In genomic region chr4:44447563-44448504, GRCh38 we compare ENCODE assay signal across 9 cellular contexts. TPM values are rescaled to one million over a fixed set of nuclear protein-coding genes. Genes with fewer than 3 reads are reported as not detected.
DNase-seq lines count a peak whose midpoint lies in the region; ATAC-seq and TF ChIP-seq lines count a peak whose summit lies in the region.
"Had no signal": no experiment of that assay in that cellular context is flagged by ENCODE, and none has a peak within 500 bp of the region (broad histone marks: within the 10 kb centered on the region; RNA-seq: fewer than 3 reads in every experiment).

No MANE protein-coding gene starts in this region.

- H2AFZ ChIP-seq in PC-3 (ENCODE audit: low read length) = peak overlapping the region; percentile 98

- H3K27ac Mint-ChIP-seq in Caco-2 (ENCODE audit: unreplicated experiment) = no peak overlapping the region
- H3K27ac Mint-ChIP-seq: stimulated activated naive CD8-positive, alpha-beta T cell treated with anti-CD3 and anti-CD28 coated beads, Interleukin-15, Interleukin-2, amounts not matched to agents 100 ng/mL and 50 ng/mL, for 24 hours had no signal

- no peaks in the 10 kb centered on the region for H3F3A ChIP-seq in PC-3 (ENCODE audit: low read length, unreplicated experiment)

- H3K9ac ChIP-seq in PC-3 (ENCODE audit: low read length) = peak overlapping the region; percentile 33

- TF ChIP-seq POLR2A in erythroblast (IDR thresholded peaks at IDR 0.05; ENCODE audit: low read length) = no peak

- no peak overlapping the region for H3K27ac ChIP-seq in PC-3 (ENCODE audit: low read length)
- peak overlapping the region; percentile 34 for H3K27ac ChIP-seq in muscle layer of duodenum (ENCODE audit: low read length)

- H3K36me3 ChIP-seq in BJ (ENCODE audit: control insufficient read depth, insufficient read depth, low read length) (no peaks in the 10 kb centered on the region), PC-3 (ENCODE audit: low read depth, low read length) (no peaks in the 10 kb centered on the region), muscle layer of duodenum (ENCODE audit: control insufficient read depth in 1 of 2, insufficient read depth in 2 of 2, low read length in 2 of 2) (no peaks in the 10 kb centered on the region), Caco-2 (ENCODE audit: control insufficient read depth, insufficient read depth, low read length) (no peaks in the 10 kb centered on the region)

- peak overlapping the region; percentile 92 for H3K4me2 ChIP-seq in PC-3 (ENCODE audit: low read length)

- H3K9me2 ChIP-seq in PC-3 (replicated peaks; ENCODE audit: low read length) = no peaks in the 10 kb centered on the region

- intact Hi-C loops in PC-3 (cut with micrococcal nuclease) (loop anchor here (1.0 to 2.0 kb wide), 2 partner anchors 47 to 75 kb away; no protein-coding TSS in a partner anchor), Caco-2 (cut with micrococcal nuclease; ENCODE audit: unreplicated experiment) (no loop called here)

- H3K4me1 ChIP-seq in PC-3 (ENCODE audit: insufficient read depth, low read length) (no peaks in the 10 kb centered on the region), muscle layer of duodenum (ENCODE audit: control insufficient read depth in 1 of 2, insufficient read depth in 2 of 2, low read length in 2 of 2) (peaks cover 0 to 11% of the 10 kb centered on the region in 2 donors), Caco-2 (no peaks in the 10 kb centered on the region)

- no peaks in the 10 kb centered on the region for H3K9me3 Mint-ChIP-seq in Caco-2 (ENCODE audit: unreplicated experiment)
- H3K9me3 Mint-ChIP-seq: stimulated activated naive CD8-positive, alpha-beta T cell treated with anti-CD3 and anti-CD28 coated beads, Interleukin-15, Interleukin-2, amounts not matched to agents 100 ng/mL and 50 ng/mL, for 24 hours had no signal

- POLR2A ChIA-PET in BJ (lab: Charles Lee) = no interaction called here
- POLR2A ChIA-PET in PC-3 (lab: Charles Lee; ENCODE audit: unreplicated experiment) = interaction anchor here (0.9 kb wide), 1 partner anchor 14 kb away, joined by 5 read pairs; no protein-coding TSS in a partner anchor
- POLR2A ChIA-PET in Caco-2 (lab: Charles Lee) = no interaction called here

- H3K27me3 Mint-ChIP-seq in Caco-2 (ENCODE audit: insufficient read depth, unreplicated experiment) = no peaks in the 10 kb centered on the region

- no peaks in the 10 kb centered on the region for H3K79me2 ChIP-seq in PC-3 (ENCODE audit: low read length)

- DNase-seq in BJ (ENCODE audit: low read depth) = no peak
- peak; percentile 4 for DNase-seq in PC-3
- peak; percentile 13 to 24 for DNase-seq in erythroblast (lab: John Stamatoyannopoulos, UW)
- no peak for DNase-seq in Caco-2
- DNase-seq in NCI-H187 treated with DMSO at 0.1 percent for 48 hours (lab: John Stamatoyannopoulos, UW) = no peak

- TF ChIP-seq CTCF in BJ (IDR thresholded peaks at IDR 0.05; ENCODE audit: insufficient read depth, low read depth, low read length) (no peak), PC-3 (conservative IDR thresholded peaks at IDR 0.05; ENCODE audit: low read depth, low read length) (no peak), Caco-2 (IDR thresholded peaks at IDR 0.05; ENCODE audit: insufficient read depth in 1 of 2, low read depth in 1 of 2, low read length in 1 of 2, severe bottlenecking in 1 of 2, unreplicated experiment in 1 of 2) (no peak)

- H3K27me3 ChIP-seq in BJ (ENCODE audit: control insufficient read depth, insufficient read depth, low read length) (peaks cover 16% of the 10 kb centered on the region), PC-3 (ENCODE audit: low read length) (no peaks in the 10 kb centered on the region), muscle layer of duodenum (ENCODE audit: low read depth, low read length) (peaks cover 2% of the 10 kb centered on the region), Caco-2 (replicated peaks; ENCODE audit: control insufficient read depth, insufficient read depth, low read length) (no peaks in the 10 kb centered on the region)

- peak overlapping the region; percentile 37 for H3K4me3 ChIP-seq in BJ (ENCODE audit: low read depth, low read length)
- peak overlapping the region; percentile 83 for H3K4me3 ChIP-seq in PC-3 (ENCODE audit: low read length)
- peak overlapping the region; percentile 46 to 86 for H3K4me3 ChIP-seq in muscle layer of duodenum (ENCODE audit: low read depth in 1 of 2, low read length in 2 of 2)
- H3K4me3 ChIP-seq in Caco-2 (ENCODE audit: low read depth, low read length) = no peak overlapping the region

- no peaks in the 10 kb centered on the region for H4K20me1 ChIP-seq in PC-3 (ENCODE audit: low read length)

- H3K9me3 ChIP-seq in PC-3 (ENCODE audit: low read length) (no peaks in the 10 kb centered on the region), muscle layer of duodenum (ENCODE audit: control insufficient read depth in 1 of 2, low read length in 2 of 2) (no peaks in the 10 kb centered on the region), Caco-2 (no peaks in the 10 kb centered on the region)

- CTCF ChIA-PET in BJ (lab: Yijun Ruan, JAX) (interaction anchor here (1.3 to 1.5 kb wide), 2 partner anchors 12 to 22 kb away, joined by 3 to 6 read pairs; no protein-coding TSS in a partner anchor), PC-3 (lab: Charles Lee) (interaction anchor here (0.6 to 1.3 kb wide), 6 partner anchors 46 to 186 kb away, joined by 3 to 6 read pairs (median 4); no protein-coding TSS in a partner anchor), Caco-2 (lab: Charles Lee) (no interaction called here)

- BruUV-seq in PC-3 (replicated peaks; lab: Mats Ljungman, UMichigan) (no TSS peak), Caco-2 (replicated peaks; lab: Mats Ljungman, UMichigan) (no TSS peak)

- no peaks in the 10 kb centered on the region for H3K36me3 Mint-ChIP-seq in Caco-2 (ENCODE audit: insufficient read depth, unreplicated experiment)

- ATAC-seq in GM21528 (IDR thresholded peaks at IDR 0.05; ENCODE audit: low FRiP score, unreplicated experiment) (peak; percentile 1), PC-3 (peak; percentile 39), HG02870 (IDR thresholded peaks at IDR 0.05; ENCODE audit: unreplicated experiment) (no peak)

- no peak overlapping the region for H3K4me3 Mint-ChIP-seq in Caco-2 (ENCODE audit: unreplicated experiment)

- no peaks in the 10 kb centered on the region for H3K4me1 Mint-ChIP-seq in Caco-2 (ENCODE audit: low read depth, unreplicated experiment)

RNA-seq across cellular contexts. Expression of gene KCTD8, which starts 0.8 kb away (rescaled TPM):
- polyA plus RNA-seq in BJ (2011; rRNA removed) = not detected in 2 replicates
- 0.09 TPM in 1 of 2 replicates, not detected in the other for polyA minus RNA-seq in BJ (2011; rRNA and poly(A)+ RNA removed)
- total RNA-seq in PC-3 (2014; rRNA removed) (0.35 TPM in 1 of 2 replicates, not detected in the other), Caco-2 (2022) (not detected in 2 replicates)

Comparison
In these comparisons a context has a peak if more than half of its experiments do, and no peak if none do; other contexts are left out.
1. DNase-seq: peak in PC-3 (single experiment) and erythroblast (2 of 2); none in BJ (single experiment), Caco-2 (0 of 2) and NCI-H187 treated with DMSO at 0.1 percent for 48 hours (single experiment).